In genomic region chr10:36263871-36264270, GRCh38 we compare ENCODE assay signal across 28 cellular contexts.
"Had no signal": no experiment of that assay in that cellular context is flagged by ENCODE, and none has a peak within 500 bp of the region (broad histone marks: within the 10 kb centered on the region; RNA-seq: fewer than 3 reads in every experiment).

No MANE protein-coding gene starts in this region.

- H3K36me3 Mint-ChIP-seq: mesothelial cell of epicardium; naive B cell; natural killer cell treated with Interleukin-12 subunit alpha and Interleukin-12 subunit beta and Interleukin-15 and Interleukin-18, amount 100 ng/mL, for 72 hours; stimulated activated naive B cell treated with anti-CD40 and anti-IgM and Interleukin-4, amounts not matched to agents 10 μg/mL and 1 μg/mL and 100 μg/mL, for 72 hours had no signal

- H3K27me3 Mint-ChIP-seq: dendritic cell treated with granulocyte-macrophage colony-stimulating factor and Interleukin-4, amounts not matched to agents 40 ng/mL and 50 ng/mL, for 4 days; naive B cell; natural killer cell treated with Interleukin-12 subunit alpha and Interleukin-12 subunit beta and Interleukin-15 and Interleukin-18, amount 100 ng/mL, for 72 hours; stimulated activated naive B cell treated with anti-CD40 and anti-IgM and Interleukin-4, amounts not matched to agents 10 μg/mL and 1 μg/mL and 100 μg/mL, for 72 hours; stimulated activated naive CD8-positive, alpha-beta T cell treated with anti-CD3 and anti-CD28 coated beads, Interleukin-15, Interleukin-2, amounts not matched to agents 100 ng/mL and 50 ng/mL, for 24 hours had no signal

- ATAC-seq: gastrocnemius medialis; left lobe of liver; mucosa of descending colon; natural killer cell treated with Interleukin-12 subunit alpha and Interleukin-12 subunit beta and Interleukin-15 and Interleukin-18, amount 100 ng/mL, for 72 hours; pancreas; right lobe of liver; stimulated activated naive B cell treated with anti-CD40 and anti-IgM and Interleukin-4, amounts not matched to agents 10 μg/mL and 1 μg/mL and 100 μg/mL, for 72 hours had no signal

- H3K27ac ChIP-seq: colonic mucosa, esophagus muscularis mucosa, gastrocnemius medialis, neutrophil, pancreas, right lobe of liver, thoracic aorta, tibial nerve, upper lobe of left lung had no signal

- H3K9me3 ChIP-seq: colonic mucosa, esophagus muscularis mucosa, gastrocnemius medialis, neutrophil, pancreas, right lobe of liver, thoracic aorta, tibial nerve, upper lobe of left lung had no signal

- DNase-seq: colonic mucosa; effector CD8-positive, alpha-beta T cell; endodermal cell; gastrocnemius medialis; head of caudate nucleus; mesenchymal stem cell; mucosa of descending colon; naive B cell; pancreas; right lobe of liver; small intestine; stimulated activated CD4-positive, alpha-beta T cell treated with anti-CD3 and anti-CD28 coated beads, Interleukin-15, amount 100 ng/mL, for 24 hours; stimulated activated CD4-positive, alpha-beta T cell treated with anti-CD3 and anti-CD28 coated beads, Interleukin-2, amount 100 ng/mL, for 48 hours; stimulated activated naive B cell treated with anti-CD40 and anti-IgM and Interleukin-4, amounts not matched to agents 10 μg/mL and 1 μg/mL and 100 μg/mL, for 72 hours; upper lobe of left lung had no signal

- FAIRE-seq: keratinocyte, pancreas, small intestine, urothelium cell line had no signal

- H3K4me1 ChIP-seq: colonic mucosa, esophagus muscularis mucosa, gastrocnemius medialis, pancreas, right lobe of liver, upper lobe of left lung had no signal

- H3K27ac Mint-ChIP-seq: dendritic cell treated with granulocyte-macrophage colony-stimulating factor and Interleukin-4, amounts not matched to agents 40 ng/mL and 50 ng/mL, for 4 days; endodermal cell; mesothelial cell of epicardium; naive B cell; natural killer cell treated with Interleukin-12 subunit alpha and Interleukin-12 subunit beta and Interleukin-15 and Interleukin-18, amount 100 ng/mL, for 72 hours; stimulated activated naive B cell treated with anti-CD40 and anti-IgM and Interleukin-4, amounts not matched to agents 10 μg/mL and 1 μg/mL and 100 μg/mL, for 72 hours; stimulated activated naive CD8-positive, alpha-beta T cell treated with anti-CD3 and anti-CD28 coated beads, Interleukin-15, Interleukin-2, amounts not matched to agents 100 ng/mL and 50 ng/mL, for 24 hours had no signal

- H3K4me3 Mint-ChIP-seq: dendritic cell treated with granulocyte-macrophage colony-stimulating factor and Interleukin-4, amounts not matched to agents 40 ng/mL and 50 ng/mL, for 4 days; endodermal cell; mesothelial cell of epicardium; naive B cell; natural killer cell treated with Interleukin-12 subunit alpha and Interleukin-12 subunit beta and Interleukin-15 and Interleukin-18, amount 100 ng/mL, for 72 hours; neural crest cell; stimulated activated naive B cell treated with anti-CD40 and anti-IgM and Interleukin-4, amounts not matched to agents 10 μg/mL and 1 μg/mL and 100 μg/mL, for 72 hours; stimulated activated naive CD8-positive, alpha-beta T cell treated with anti-CD3 and anti-CD28 coated beads, Interleukin-15, Interleukin-2, amounts not matched to agents 100 ng/mL and 50 ng/mL, for 24 hours had no signal

- H3K4me3 ChIP-seq: colonic mucosa, esophagus muscularis mucosa, gastrocnemius medialis, lung, mucosa of descending colon, pancreas, right lobe of liver, thoracic aorta, tibial nerve, upper lobe of left lung had no signal

- H3K36me3 ChIP-seq: colonic mucosa, esophagus muscularis mucosa, gastrocnemius medialis, neutrophil, pancreas, right lobe of liver, thoracic aorta, tibial nerve, upper lobe of left lung had no signal

- H3K27me3 ChIP-seq: colonic mucosa, esophagus muscularis mucosa, gastrocnemius medialis, neutrophil, pancreas, right lobe of liver, tibial nerve, upper lobe of left lung had no signal

- H3K4me1 Mint-ChIP-seq: naive B cell; neural crest cell; stimulated activated naive B cell treated with anti-CD40 and anti-IgM and Interleukin-4, amounts not matched to agents 10 μg/mL and 1 μg/mL and 100 μg/mL, for 72 hours had no signal

- H3K9me3 Mint-ChIP-seq: endodermal cell had no signal
